Comparison of ENCODE assay signal across 8 cellular contexts in the genomic region with DNA sequence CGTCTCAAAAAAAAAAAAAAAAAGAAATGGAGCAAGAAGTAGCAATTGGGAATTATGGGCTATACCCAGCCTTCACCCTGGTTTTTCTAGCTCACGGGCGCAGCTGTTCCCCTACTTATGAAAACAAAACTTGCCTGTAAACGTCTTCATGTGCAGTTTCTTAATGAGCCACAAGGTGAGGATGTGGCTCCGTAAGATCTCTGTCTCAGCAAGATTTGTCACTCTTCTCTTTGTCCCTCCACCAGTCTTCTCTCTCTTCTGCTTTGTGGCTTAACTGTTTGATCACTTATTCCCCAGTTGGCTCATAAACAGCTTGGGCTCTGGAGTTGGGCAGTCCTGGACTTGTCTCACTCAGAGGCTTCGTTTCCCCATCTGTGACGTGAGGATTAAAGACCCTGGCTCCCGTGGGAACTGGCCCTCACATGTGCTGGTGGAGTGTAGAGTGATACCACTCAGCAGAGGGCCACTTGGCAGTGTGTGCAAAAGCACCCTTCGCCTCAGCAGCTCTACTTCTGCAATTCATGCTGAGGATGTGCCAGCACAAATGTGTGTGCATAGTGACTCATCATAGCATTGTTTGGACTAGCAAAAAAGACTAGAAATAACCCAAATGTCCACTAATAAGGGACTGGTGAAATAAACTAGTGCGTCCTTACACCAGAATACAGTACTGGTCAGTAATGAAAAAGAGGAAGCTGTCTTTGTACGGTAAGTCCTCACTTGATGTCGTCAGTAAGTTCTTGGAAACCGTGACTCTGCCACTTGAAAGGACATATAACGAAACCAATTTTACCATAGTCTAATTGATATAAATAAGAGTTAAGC. TPM values are rescaled to one million over a fixed set of nuclear protein-coding genes. Genes with fewer than 3 reads are reported as not detected.
A peak's percentile ranks its signal among the peaks of the same experiment; 100 is the strongest.
DNase-seq lines count a peak whose midpoint lies in the region; ATAC-seq, FAIRE-seq and TF ChIP-seq lines count a peak whose summit lies in the region.

No MANE protein-coding gene starts in this region.

- H3K9me2 ChIP-seq in MM.1S (replicated peaks; ENCODE audit: insufficient read depth, low read length), result no peaks in the 10 kb centered on the region

- peak; percentile 52 to 85 for DNase-seq in A549 (ENCODE audit: low read depth in 1 of 2, low spot score in 1 of 2)
- DNase-seq in HEK293T (ENCODE audit: extremely low spot score), result peak; percentile 57
- peak; percentile 83 for DNase-seq in MM.1S
- DNase-seq in T1000 (lab: John Stamatoyannopoulos, UW), result peak; percentile 68
- DNase-seq in lung (ENCODE audit: low spot score), result peak; percentile 67
- DNase-seq in stromal cell of bone marrow (ENCODE audit: low read depth), result peak; percentile 90

- H3K4me3 ChIP-seq in A549 (no peak overlapping the region), MM.1S (ENCODE audit: low read length) (no peak overlapping the region), lung (no peak overlapping the region)

- no peaks in the 10 kb centered on the region for H3K27me3 Mint-ChIP-seq in dendritic cell treated with granulocyte-macrophage colony-stimulating factor and Interleukin-4, amounts not matched to agents 40 ng/mL and 50 ng/mL, for 4 days

- H3K27ac Mint-ChIP-seq in dendritic cell treated with granulocyte-macrophage colony-stimulating factor and Interleukin-4, amounts not matched to agents 40 ng/mL and 50 ng/mL, for 4 days, result peak overlapping the region; percentile 98

- H3K9me3 ChIP-seq in A549, result no peaks in the 10 kb centered on the region
- H3K9me3 ChIP-seq in MM.1S (replicated peaks; ENCODE audit: insufficient read depth, low read length), result no peaks in the 10 kb centered on the region
- no peaks in the 10 kb centered on the region for H3K9me3 ChIP-seq in lung (ENCODE audit: control insufficient read depth in 2 of 2, insufficient read depth in 1 of 2, low read length in 1 of 2)

- H3K4me2 ChIP-seq in A549, result peak overlapping the region; percentile 72
- peak overlapping the region; percentile 36; the same call in 1 of the 2 replicates for H3K4me2 ChIP-seq in MM.1S (ENCODE audit: low read depth, low read length)

- peaks cover 7% of the 10 kb centered on the region; the same call in 1 of the 2 replicates for H3K79me2 ChIP-seq in MM.1S (ENCODE audit: low read length)

- TF ChIP-seq RAD21 in A549 (conservative IDR thresholded peaks at IDR 0.05 in 1 of 2, IDR thresholded peaks at IDR 0.05 in 1 of 2), result peak; percentile 82 to 89

- peaks cover 73% of the 10 kb centered on the region for H3K4me1 Mint-ChIP-seq in dendritic cell treated with granulocyte-macrophage colony-stimulating factor and Interleukin-4, amounts not matched to agents 40 ng/mL and 50 ng/mL, for 4 days (ENCODE audit: low read depth)

- H3K27me3 ChIP-seq in MM.1S (replicated peaks; ENCODE audit: insufficient read depth, low read length) (no peaks in the 10 kb centered on the region), lung (ENCODE audit: control insufficient read depth, insufficient read depth) (no peaks in the 10 kb centered on the region)

- ATAC-seq in A549 (peak; percentile 82 to 89), lung (ENCODE audit: insufficient read depth, low FRiP score) (peak; percentile 75)

- WGBS in A549 (ENCODE audit: missing lambda C conversion rate), result 26% methylated on average over 14 of the region's 14 CpGs
- WGBS in lung, 2 donors, result 17 to 29% methylated on average over 14 of the region's 14 CpGs

- H3K4me3 Mint-ChIP-seq in dendritic cell treated with granulocyte-macrophage colony-stimulating factor and Interleukin-4, amounts not matched to agents 40 ng/mL and 50 ng/mL, for 4 days, result peak overlapping the region; percentile 71

- peaks cover 16% of the 10 kb centered on the region for H3K36me3 Mint-ChIP-seq in dendritic cell treated with granulocyte-macrophage colony-stimulating factor and Interleukin-4, amounts not matched to agents 40 ng/mL and 50 ng/mL, for 4 days (ENCODE audit: low read depth)

- H3K27ac ChIP-seq in A549 (peak overlapping the region; percentile 55 to 77), MM.1S (ENCODE audit: low read length) (peak overlapping the region; percentile 49; the same call in 1 of the 2 replicates), lung (ENCODE audit: low read depth in 1 of 2, low read length in 1 of 2) (peak overlapping the region in 1 of 2 donors; percentile 82)

- peak; percentile 61 for FAIRE-seq in A549 (lab: Jason Lieb, UNC)

- intact Hi-C loops in dendritic cell treated with granulocyte-macrophage colony-stimulating factor and Interleukin-4, amounts not matched to agents 40 ng/mL and 50 ng/mL, for 4 days (cut with micrococcal nuclease), result loop anchor here (1.0 to 10.0 kb wide), 6 partner anchors 10 to 510 kb away; a partner anchor contains a TSS

- CTCF ChIA-PET in A549 (lab: Yijun Ruan, JAX) (interaction anchor here (0.5 to 5.9 kb wide), 55 partner anchors 10 to 1686 kb away, joined by 3 to 52 read pairs (median 4); a partner anchor contains a TSS), HEK293T (lab: Yijun Ruan, JAX) (interaction anchor here (0.8 to 2.0 kb wide), 9 partner anchors 10 to 509 kb away, joined by 3 to 8 read pairs (median 5); a partner anchor contains a TSS)

- H3K4me1 ChIP-seq in A549, result peaks cover 37% of the 10 kb centered on the region
- peaks cover 8% of the 10 kb centered on the region for H3K4me1 ChIP-seq in MM.1S (ENCODE audit: low read length)
- H3K4me1 ChIP-seq in lung (ENCODE audit: control insufficient read depth in 2 of 2, insufficient read depth in 2 of 2, low read length in 2 of 2), result peaks cover 15 to 33% of the 10 kb centered on the region in 2 donors

- POLR2A ChIA-PET in A549 (lab: Yijun Ruan, JAX) (interaction anchor here (0.5 to 2.2 kb wide), 7 partner anchors 9 to 371 kb away, joined by 3 to 23 read pairs (median 6); a partner anchor contains a TSS), HEK293T (lab: Yijun Ruan, JAX) (interaction anchor here (1.3 kb wide), 1 partner anchor 9 kb away, joined by 4 read pairs; a partner anchor contains a TSS)

- TF ChIP-seq CTCF in A549 (IDR thresholded peaks at IDR 0.05) (peak; percentile 79), GM12801 (IDR thresholded peaks at IDR 0.05; ENCODE audit: extremely low read depth, insufficient read length) (peak; percentile 72), MM.1S (IDR thresholded peaks at IDR 0.05; ENCODE audit: low read length) (peak; percentile 87), lung (IDR thresholded peaks at IDR 0.05; ENCODE audit: control extremely low read depth, extremely low read depth) (peak; percentile 77)

- peaks cover 5% of the 10 kb centered on the region; the same call in 1 of the 2 replicates for H3F3A ChIP-seq in MM.1S (ENCODE audit: insufficient read depth, low read length)

- TF ChIP-seq EP300 in A549 (IDR thresholded peaks at IDR 0.05), result no peak

- no peak for TF ChIP-seq POLR2A in A549 (IDR thresholded peaks at IDR 0.05; ENCODE audit: low read length)

- H4K20me1 ChIP-seq in MM.1S (ENCODE audit: insufficient read depth, low read length), result no peaks in the 10 kb centered on the region

- H3K36me3 ChIP-seq in MM.1S (replicated peaks; ENCODE audit: insufficient read depth, low read length) (no peaks in the 10 kb centered on the region), lung (ENCODE audit: control insufficient read depth in 2 of 2, insufficient read depth in 2 of 2, low read length in 2 of 2) (peaks cover 0 to 7% of the 10 kb centered on the region in 2 donors)

- H3K9ac ChIP-seq in MM.1S (ENCODE audit: low read length), result peak overlapping the region; percentile 24; the same call in 1 of the 2 replicates

- H2AFZ ChIP-seq in MM.1S (ENCODE audit: low read length), result 0 out of 2 replicates have a peak overlapping the region, but pooled peaks have one; percentile 7

- no peaks in the 10 kb centered on the region for H3K9me3 Mint-ChIP-seq in dendritic cell treated with granulocyte-macrophage colony-stimulating factor and Interleukin-4, amounts not matched to agents 40 ng/mL and 50 ng/mL, for 4 days

TF ChIP-seq in A549, 52 proteins besides CTCF, POLR2A, EP300 and RAD21 (continues in another document):
- TF ChIP-seq HEYL (CRISPR knock-in tag; IDR thresholded peaks at IDR 0.05) (no peak), CEBPB (IDR thresholded peaks at IDR 0.05) (peak in 1 of 2 experiments; percentile 20; a peak in 1 of 4 replicates), MAFK (IDR thresholded peaks at IDR 0.05; ENCODE audit: partially characterized antibody) (peak; percentile 56)
- TF ChIP-seq, protein P1, sequence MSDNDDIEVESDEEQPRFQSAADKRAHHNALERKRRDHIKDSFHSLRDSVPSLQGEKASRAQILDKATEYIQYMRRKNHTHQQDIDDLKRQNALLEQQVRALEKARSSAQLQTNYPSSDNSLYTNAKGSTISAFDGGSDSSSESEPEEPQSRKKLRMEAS (IDR thresholded peaks at IDR 0.05), result peak; percentile 52

TF ChIP-seq in HEK293T, 16 proteins besides CTCF, POLR2A, EP300 and RAD21 (continues in another document):
- no peak for TF ChIP-seq SP1 (IDR thresholded peaks at IDR 0.05)
- no peak for TF ChIP-seq HDGF (IDR thresholded peaks at IDR 0.05; ENCODE audit: borderline replicate concordance)
- no peak for TF ChIP-seq L3MBTL2 (conservative IDR thresholded peaks at IDR 0.05)
- no peak for TF ChIP-seq TARDBP (IDR thresholded peaks at IDR 0.05)
- TF ChIP-seq BHLHE40 (IDR thresholded peaks at IDR 0.05; ENCODE audit: borderline replicate concordance), result no peak
- no peak for TF ChIP-seq FOXA1 (IDR thresholded peaks at IDR 0.05)
- TF ChIP-seq FOXM1 (IDR thresholded peaks at IDR 0.05; ENCODE audit: borderline replicate concordance), result no peak
- TF ChIP-seq ZNF384 (IDR thresholded peaks at IDR 0.05), result no peak
- TF ChIP-seq NFRKB (IDR thresholded peaks at IDR 0.05), result no peak
- no peak for TF ChIP-seq SUZ12 (IDR thresholded peaks at IDR 0.05)
- no peak for TF ChIP-seq ELF4 (IDR thresholded peaks at IDR 0.05)
- no peak for TF ChIP-seq LEF1 (IDR thresholded peaks at IDR 0.05; ENCODE audit: borderline replicate concordance)
- TF ChIP-seq, protein P2, sequence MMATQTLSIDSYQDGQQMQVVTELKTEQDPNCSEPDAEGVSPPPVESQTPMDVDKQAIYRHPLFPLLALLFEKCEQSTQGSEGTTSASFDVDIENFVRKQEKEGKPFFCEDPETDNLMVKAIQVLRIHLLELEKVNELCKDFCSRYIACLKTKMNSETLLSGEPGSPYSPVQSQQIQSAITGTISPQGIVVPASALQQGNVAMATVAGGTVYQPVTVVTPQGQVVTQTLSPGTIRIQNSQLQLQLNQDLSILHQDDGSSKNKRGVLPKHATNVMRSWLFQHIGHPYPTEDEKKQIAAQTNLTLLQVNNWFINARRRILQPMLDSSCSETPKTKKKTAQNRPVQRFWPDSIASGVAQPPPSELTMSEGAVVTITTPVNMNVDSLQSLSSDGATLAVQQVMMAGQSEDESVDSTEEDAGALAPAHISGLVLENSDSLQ (IDR thresholded peaks at IDR 0.05), result no peak
- no peak for TF ChIP-seq CTBP1 (IDR thresholded peaks at IDR 0.05; ENCODE audit: borderline replicate concordance)

RNA-seq across cellular contexts. Expression of a gene that starts 8.7 kb away (rescaled TPM):
- 9.2 and 9.3 TPM in 2 replicates for polyA plus RNA-seq in A549 (2011; rRNA removed)
- 5.7 and 9.1 TPM in 2 replicates for polyA plus RNA-seq in A549 (2012; cell fraction: cytosol; rRNA removed)
- 10.7 TPM in 2 replicates for polyA plus RNA-seq in A549 (2012; cell fraction: nucleus; rRNA removed)
- polyA plus RNA-seq in A549 (2017; fragmentation: RNase III; extraction: RNeasy Plus Mini Kit Qiagen cat#74134 plus additional on column Dnase treatment), result 6.3 to 6.9 TPM (median 6.8 TPM) in 3 replicates
- polyA minus RNA-seq in A549 (2011; rRNA and poly(A)+ RNA removed), result 12.6 and 14.2 TPM in 2 replicates
- total RNA-seq in lung, result 10 to 100 TPM; 11.5 to 28.9 TPM
- polyA plus RNA-seq in lung, result 1 to 10 TPM; 3.5 to 6.1 TPM
